ENCODE assay signal across 24 cellular contexts in genomic region chr16:11570258-11570657, GRCh38. TPM values are rescaled to one million over a fixed set of nuclear protein-coding genes. Genes with fewer than 3 reads are reported as not detected.
A peak's percentile ranks its signal among the peaks of the same experiment; 100 is the strongest.
DNase-seq lines count a peak whose midpoint lies in the region; ATAC-seq and TF ChIP-seq lines count a peak whose summit lies in the region.
"Had no signal": no experiment of that assay in that cellular context is flagged by ENCODE, and none has a peak within 500 bp of the region (broad histone marks: within the 10 kb centered on the region; RNA-seq: fewer than 3 reads in every experiment).

No MANE protein-coding gene starts in this region.

- H3K4me3 Mint-ChIP-seq in activated CD4-positive, alpha-beta memory T cell treated with anti-CD3 and anti-CD28 coated beads for 36 hours = no peak overlapping the region
- H3K4me3 Mint-ChIP-seq in activated CD4-positive, alpha-beta memory T cell treated with anti-CD3 and anti-CD28 coated beads, Interleukin-2, amount 10 ng/mL, durations not matched to agents 7 days and 5 days = no peak overlapping the region
- H3K4me3 Mint-ChIP-seq in CD8-positive, alpha-beta T cell = peak overlapping the region; percentile 8
- H3K4me3 Mint-ChIP-seq in memory B cell = no peak overlapping the region
- no peak overlapping the region for H3K4me3 Mint-ChIP-seq in stimulated activated effector memory CD8-positive, alpha-beta T cell treated with anti-CD3 and anti-CD28 coated beads, Interleukin-12 subunit alpha, Interleukin-12 subunit beta, amount 100 ng/mL, for 72 hours
- H3K4me3 Mint-ChIP-seq: activated B cell treated with CpG ODN at 0.5 μM for 24 hours; stimulated activated naive CD8-positive, alpha-beta T cell treated with anti-CD3 and anti-CD28 coated beads, Interleukin-15, Interleukin-2, amounts not matched to agents 100 ng/mL and 50 ng/mL, for 24 hours had no signal

- POLR2A ChIA-PET in activated CD4-positive, alpha-beta memory T cell treated with anti-CD3 and anti-CD28 coated beads for 36 hours (lab: Charles Lee) = interaction anchor here (1.2 kb wide), 1 partner anchor 12 kb away, joined by 3 read pairs; no protein-coding TSS in a partner anchor
- POLR2A ChIA-PET in activated CD4-positive, alpha-beta memory T cell treated with anti-CD3 and anti-CD28 coated beads, Interleukin-2, amount 10 ng/mL, durations not matched to agents 7 days and 5 days (lab: Charles Lee) = interaction anchor here (1.3 kb wide), 1 partner anchor 10 kb away, joined by 5 read pairs; no protein-coding TSS in a partner anchor
- POLR2A ChIA-PET in CD8-positive, alpha-beta T cell (lab: Charles Lee) = interaction anchor here (0.8 to 1.0 kb wide), 2 partner anchors 11 to 52 kb away, joined by 3 read pairs; no protein-coding TSS in a partner anchor

- H3K4me1 Mint-ChIP-seq in activated CD4-positive, alpha-beta memory T cell treated with anti-CD3 and anti-CD28 coated beads for 36 hours (ENCODE audit: low read depth) = peaks cover 57% of the 10 kb centered on the region
- peaks cover 52% of the 10 kb centered on the region for H3K4me1 Mint-ChIP-seq in activated CD4-positive, alpha-beta memory T cell treated with anti-CD3 and anti-CD28 coated beads, Interleukin-2, amount 10 ng/mL, durations not matched to agents 7 days and 5 days
- H3K4me1 Mint-ChIP-seq in CD8-positive, alpha-beta T cell (ENCODE audit: low read depth) = peaks cover 77% of the 10 kb centered on the region
- H3K4me1 Mint-ChIP-seq in memory B cell = peaks cover 41% of the 10 kb centered on the region
- H3K4me1 Mint-ChIP-seq in stimulated activated effector memory CD8-positive, alpha-beta T cell treated with anti-CD3 and anti-CD28 coated beads, Interleukin-12 subunit alpha, Interleukin-12 subunit beta, amount 100 ng/mL, for 72 hours = peaks cover 91% of the 10 kb centered on the region

- no peak for DNase-seq in activated CD4-positive, alpha-beta memory T cell treated with anti-CD3 and anti-CD28 coated beads for 36 hours
- DNase-seq in activated CD4-positive, alpha-beta memory T cell treated with anti-CD3 and anti-CD28 coated beads, Interleukin-2, amount 10 ng/mL, durations not matched to agents 7 days and 5 days = no peak
- no peak for DNase-seq in CD8-positive, alpha-beta T cell
- DNase-seq in memory B cell (ENCODE audit: low spot score in 2 of 2) (no peak), DMS 273 (lab: John Stamatoyannopoulos, UW; ENCODE audit: unreplicated experiment) (no peak), GDM1 (lab: John Stamatoyannopoulos, UW) (no peak)
- no peak for DNase-seq in stimulated activated effector memory CD8-positive, alpha-beta T cell treated with anti-CD3 and anti-CD28 coated beads, Interleukin-12 subunit alpha, Interleukin-12 subunit beta, amount 100 ng/mL, for 72 hours (ENCODE audit: low spot score in 2 of 2)
- DNase-seq: activated B cell treated with CpG ODN at 0.5 μM for 24 hours; activated gamma-delta T cell treated with Interleukin-2 at 50 U/mL for 16 hours; activated T-cell treated with anti-CD3 and anti-CD28 coated beads for 4 hours; AML-193; colonic mucosa; effector memory CD4-positive, alpha-beta T cell; erythroblast; Karpas-422; NCI-H1436 treated with DMSO at 0.1 percent for 48 hours; NCI-H345; NCI-H748 treated with DMSO at 0.1 percent for 48 hours; stimulated activated CD4-positive, alpha-beta T cell treated with anti-CD3 and anti-CD28 coated beads, Interleukin-15, amount 100 ng/mL, for 24 hours; SW 1271 had no signal

- no peaks in the 10 kb centered on the region for H3K9me3 Mint-ChIP-seq in activated CD4-positive, alpha-beta memory T cell treated with anti-CD3 and anti-CD28 coated beads for 36 hours
- no peaks in the 10 kb centered on the region for H3K9me3 Mint-ChIP-seq in activated CD4-positive, alpha-beta memory T cell treated with anti-CD3 and anti-CD28 coated beads, Interleukin-2, amount 10 ng/mL, durations not matched to agents 7 days and 5 days
- no peaks in the 10 kb centered on the region for H3K9me3 Mint-ChIP-seq in CD8-positive, alpha-beta T cell
- H3K9me3 Mint-ChIP-seq in memory B cell = no peaks in the 10 kb centered on the region
- H3K9me3 Mint-ChIP-seq in stimulated activated effector memory CD8-positive, alpha-beta T cell treated with anti-CD3 and anti-CD28 coated beads, Interleukin-12 subunit alpha, Interleukin-12 subunit beta, amount 100 ng/mL, for 72 hours = no peaks in the 10 kb centered on the region
- H3K9me3 Mint-ChIP-seq: activated B cell treated with CpG ODN at 0.5 μM for 24 hours; stimulated activated naive CD8-positive, alpha-beta T cell treated with anti-CD3 and anti-CD28 coated beads, Interleukin-15, Interleukin-2, amounts not matched to agents 100 ng/mL and 50 ng/mL, for 24 hours had no signal

- H3K36me3 Mint-ChIP-seq in activated CD4-positive, alpha-beta memory T cell treated with anti-CD3 and anti-CD28 coated beads for 36 hours = peaks cover 25% of the 10 kb centered on the region
- H3K36me3 Mint-ChIP-seq in activated CD4-positive, alpha-beta memory T cell treated with anti-CD3 and anti-CD28 coated beads, Interleukin-2, amount 10 ng/mL, durations not matched to agents 7 days and 5 days (ENCODE audit: low read depth) = peaks cover 49% of the 10 kb centered on the region
- H3K36me3 Mint-ChIP-seq in CD8-positive, alpha-beta T cell = peaks cover 74% of the 10 kb centered on the region
- peaks cover 27% of the 10 kb centered on the region for H3K36me3 Mint-ChIP-seq in memory B cell
- peaks cover 96% of the 10 kb centered on the region for H3K36me3 Mint-ChIP-seq in stimulated activated effector memory CD8-positive, alpha-beta T cell treated with anti-CD3 and anti-CD28 coated beads, Interleukin-12 subunit alpha, Interleukin-12 subunit beta, amount 100 ng/mL, for 72 hours

- no peak overlapping the region for H3K4me3 ChIP-seq in CD8-positive, alpha-beta T cell (ENCODE audit: low read depth, low read length)
- H3K4me3 ChIP-seq: A549, colonic mucosa had no signal

- CTCF ChIA-PET in activated CD4-positive, alpha-beta memory T cell treated with anti-CD3 and anti-CD28 coated beads for 36 hours (lab: Charles Lee) = interaction anchor here (0.9 kb wide), 1 partner anchor 71 kb away, joined by 4 read pairs; no protein-coding TSS in a partner anchor
- CTCF ChIA-PET in activated CD4-positive, alpha-beta memory T cell treated with anti-CD3 and anti-CD28 coated beads, Interleukin-2, amount 10 ng/mL, durations not matched to agents 7 days and 5 days (lab: Charles Lee) = interaction anchor here (1.3 to 1.4 kb wide), 2 partner anchors 11 to 38 kb away, joined by 3 read pairs; no protein-coding TSS in a partner anchor
- CTCF ChIA-PET in CD8-positive, alpha-beta T cell (lab: Charles Lee) = interaction anchor here (0.7 kb wide), 1 partner anchor 80 kb away, joined by 3 read pairs; no protein-coding TSS in a partner anchor

- no peaks in the 10 kb centered on the region for H3K9me3 ChIP-seq in CD8-positive, alpha-beta T cell (ENCODE audit: low read length)
- H3K9me3 ChIP-seq: A549, colonic mucosa had no signal

- H3K36me3 ChIP-seq in CD8-positive, alpha-beta T cell (ENCODE audit: insufficient read depth, low read length) = peaks cover 10% of the 10 kb centered on the region
- H3K36me3 ChIP-seq: colonic mucosa had no signal

- H3K27ac Mint-ChIP-seq in activated CD4-positive, alpha-beta memory T cell treated with anti-CD3 and anti-CD28 coated beads for 36 hours = peak overlapping the region; percentile 33
- H3K27ac Mint-ChIP-seq in activated CD4-positive, alpha-beta memory T cell treated with anti-CD3 and anti-CD28 coated beads, Interleukin-2, amount 10 ng/mL, durations not matched to agents 7 days and 5 days = no peak overlapping the region
- peak overlapping the region; percentile 98 for H3K27ac Mint-ChIP-seq in CD8-positive, alpha-beta T cell
- H3K27ac Mint-ChIP-seq in memory B cell = peak overlapping the region; percentile 98
- H3K27ac Mint-ChIP-seq in stimulated activated effector memory CD8-positive, alpha-beta T cell treated with anti-CD3 and anti-CD28 coated beads, Interleukin-12 subunit alpha, Interleukin-12 subunit beta, amount 100 ng/mL, for 72 hours = peak overlapping the region; percentile 92

- no peak for ATAC-seq in CD8-positive, alpha-beta T cell
- ATAC-seq in memory B cell (ENCODE audit: low read depth) (no peak), HG03095 (IDR thresholded peaks at IDR 0.05; ENCODE audit: unreplicated experiment) (no peak)
- ATAC-seq in stimulated activated effector memory CD8-positive, alpha-beta T cell treated with anti-CD3 and anti-CD28 coated beads, Interleukin-12 subunit alpha, Interleukin-12 subunit beta, amount 100 ng/mL, for 72 hours = no peak

- intact Hi-C loops in activated CD4-positive, alpha-beta memory T cell treated with anti-CD3 and anti-CD28 coated beads for 36 hours (cut with micrococcal nuclease) = no loop called here
- intact Hi-C loops in CD8-positive, alpha-beta T cell (cut with DNase I, micrococcal nuclease) = loop anchor here (1.0 to 10.0 kb wide), 2 partner anchors 9 to 315 kb away; partner anchors contain the start of gene SOCS1 (in 1 of the 2)

- no peaks in the 10 kb centered on the region for H3K27me3 Mint-ChIP-seq in activated CD4-positive, alpha-beta memory T cell treated with anti-CD3 and anti-CD28 coated beads for 36 hours
- no peaks in the 10 kb centered on the region for H3K27me3 Mint-ChIP-seq in activated CD4-positive, alpha-beta memory T cell treated with anti-CD3 and anti-CD28 coated beads, Interleukin-2, amount 10 ng/mL, durations not matched to agents 7 days and 5 days
- no peaks in the 10 kb centered on the region for H3K27me3 Mint-ChIP-seq in CD8-positive, alpha-beta T cell (ENCODE audit: low read depth)
- no peaks in the 10 kb centered on the region for H3K27me3 Mint-ChIP-seq in memory B cell
- H3K27me3 Mint-ChIP-seq: activated B cell treated with CpG ODN at 0.5 μM for 24 hours; stimulated activated naive CD8-positive, alpha-beta T cell treated with anti-CD3 and anti-CD28 coated beads, Interleukin-15, Interleukin-2, amounts not matched to agents 100 ng/mL and 50 ng/mL, for 24 hours had no signal

- TF ChIP-seq CTCF in CD8-positive, alpha-beta T cell (IDR thresholded peaks at IDR 0.05) = no peak

- peaks cover 70% of the 10 kb centered on the region for H3K4me1 ChIP-seq in CD8-positive, alpha-beta T cell (ENCODE audit: insufficient read depth, low read length)
- H3K4me1 ChIP-seq: colonic mucosa had no signal

- no peaks in the 10 kb centered on the region for H3K27me3 ChIP-seq in CD8-positive, alpha-beta T cell (ENCODE audit: insufficient read depth, low read length)
- H3K27me3 ChIP-seq: colonic mucosa had no signal

- H3K27ac ChIP-seq in CD8-positive, alpha-beta T cell (ENCODE audit: low read depth, low read length) = no peak overlapping the region
- H3K27ac ChIP-seq: colonic mucosa, HL-60 had no signal

RNA-seq across cellular contexts. Expression of gene LITAF, which starts 16.5 kb away (rescaled TPM):
- total RNA-seq in activated CD4-positive, alpha-beta memory T cell treated with anti-CD3 and anti-CD28 coated beads for 36 hours = 100 to 1,000 TPM; 130 to 134 TPM
- total RNA-seq in activated CD4-positive, alpha-beta memory T cell treated with anti-CD3 and anti-CD28 coated beads, Interleukin-2, amount 10 ng/mL, durations not matched to agents 7 days and 5 days = 100 to 1,000 TPM; 149 to 157 TPM
- total RNA-seq in CD8-positive, alpha-beta T cell = 100 to 1,000 TPM; 543 TPM
